7 cellular contexts compared by ENCODE assay signal in genomic region chr10:43591303-43591904, GRCh38.
"Had no signal": no experiment of that assay in that cellular context is flagged by ENCODE, and none has a peak within 500 bp of the region (broad histone marks: within the 10 kb centered on the region; RNA-seq: fewer than 3 reads in every experiment).

No MANE protein-coding gene starts in this region.

- DNase-seq: H9, HCEC 1CT had no signal

- FAIRE-seq: H1, H54, HTR-8/SVneo had no signal

- H3K4me3 ChIP-seq: GM23338 had no signal

- ATAC-seq: GM23338 had no signal

- H3K27ac Mint-ChIP-seq: GM23338, H9, IgD-negative memory B cell had no signal

- H2AFZ ChIP-seq: GM23338 had no signal

- H3K4me3 Mint-ChIP-seq: GM23338, H9, IgD-negative memory B cell had no signal

- H3K4me2 ChIP-seq: GM23338 had no signal

- H3K4me1 Mint-ChIP-seq: GM23338, H9 had no signal
